In genomic region chr3:49591615-49592014, GRCh38 we compare ENCODE assay signal across 21 cellular contexts.
"Had no signal": no experiment of that assay in that cellular context is flagged by ENCODE, and none has a peak within 500 bp of the region (broad histone marks: within the 10 kb centered on the region; RNA-seq: fewer than 3 reads in every experiment).

No MANE protein-coding gene starts in this region.

- H3K9me3 ChIP-seq: prostate gland, spleen, upper lobe of right lung, vagina had no signal

- H3K27me3 ChIP-seq: spleen, tibial artery, upper lobe of right lung, vagina had no signal

- H3K27ac ChIP-seq: foreskin keratinocyte, parathyroid adenoma, prostate gland, spleen, tibial artery, upper lobe of right lung, vagina had no signal

- DNase-seq: dermis blood vessel endothelial cell; foreskin keratinocyte; hippocampal formation; left colon; left ventricle myocardium superior; mesenchymal stem cell; naive B cell; occipital lobe; retina; spleen; stimulated activated CD4-positive, alpha-beta T cell treated with anti-CD3 and anti-CD28 coated beads, Interleukin-15, amount 100 ng/mL, for 24 hours; stimulated activated CD4-positive, alpha-beta T cell treated with anti-CD3 and anti-CD28 coated beads, Interleukin-1b, Interleukin-23, amount 100 ng/mL, for 48 hours; stimulated activated CD4-positive, alpha-beta T cell treated with anti-CD3 and anti-CD28 coated beads, Interleukin-4, amount 100 ng/mL, for 24 hours; tibial artery; upper lobe of right lung had no signal

- H3K4me3 ChIP-seq: lung, prostate gland, spleen, tibial artery, upper lobe of right lung, vagina had no signal

- ATAC-seq: foreskin keratinocyte; left colon; left ventricle myocardium superior; sciatic nerve; stimulated activated memory B cell treated with anti-CD40 and anti-IgM and Interleukin-4, amounts not matched to agents 10 μg/mL and 1 μg/mL and 100 μg/mL, for 72 hours; upper lobe of right lung had no signal

- H3K36me3 ChIP-seq: prostate gland, spleen, tibial artery, upper lobe of right lung, vagina had no signal

- H3K4me1 ChIP-seq: foreskin keratinocyte, prostate gland, spleen, tibial artery, upper lobe of right lung, vagina had no signal
